14 cellular contexts compared by ENCODE assay signal in genomic region chr3:141371882-141372281, GRCh38. TPM values are rescaled to one million over a fixed set of nuclear protein-coding genes. Genes with fewer than 3 reads are reported as not detected.
A peak's percentile ranks its signal among the peaks of the same experiment; 100 is the strongest.
DNase-seq lines count a peak whose midpoint lies in the region; ATAC-seq and TF ChIP-seq lines count a peak whose summit lies in the region.
"Had no signal": no experiment of that assay in that cellular context is flagged by ENCODE, and none has a peak within 500 bp of the region (broad histone marks: within the 10 kb centered on the region; RNA-seq: fewer than 3 reads in every experiment).

No MANE protein-coding gene starts in this region.

- no peaks in the 10 kb centered on the region for H3K27me3 ChIP-seq in sigmoid colon
- H3K27me3 ChIP-seq: gastrocnemius medialis, neural progenitor cell had no signal

- peak; percentile 22 for ATAC-seq in activated CD8-positive, alpha-beta T cell treated with anti-CD3 and anti-CD28 coated beads for 36 hours
- ATAC-seq in activated CD8-positive, alpha-beta T cell treated with anti-CD3 and anti-CD28 coated beads, Interleukin-2, amount 10 ng/mL, durations not matched to agents 7 days and 5 days, result no peak
- ATAC-seq in GM19463 (IDR thresholded peaks at IDR 0.05; ENCODE audit: unreplicated experiment), result peak; percentile 49
- peak; percentile 62 for ATAC-seq in HG03175 (IDR thresholded peaks at IDR 0.05; ENCODE audit: unreplicated experiment)
- ATAC-seq: gastrocnemius medialis had no signal

- no peaks in the 10 kb centered on the region for H3K36me3 Mint-ChIP-seq in activated CD8-positive, alpha-beta T cell treated with anti-CD3 and anti-CD28 coated beads for 36 hours (ENCODE audit: low read depth)
- no peaks in the 10 kb centered on the region for H3K36me3 Mint-ChIP-seq in activated CD8-positive, alpha-beta T cell treated with anti-CD3 and anti-CD28 coated beads, Interleukin-2, amount 10 ng/mL, durations not matched to agents 7 days and 5 days (ENCODE audit: low read depth)

- no peaks in the 10 kb centered on the region for H3K27me3 Mint-ChIP-seq in activated CD8-positive, alpha-beta T cell treated with anti-CD3 and anti-CD28 coated beads for 36 hours
- H3K27me3 Mint-ChIP-seq in activated CD8-positive, alpha-beta T cell treated with anti-CD3 and anti-CD28 coated beads, Interleukin-2, amount 10 ng/mL, durations not matched to agents 7 days and 5 days (ENCODE audit: low read depth), result no peaks in the 10 kb centered on the region
- H3K27me3 Mint-ChIP-seq: central memory CD8-positive, alpha-beta T cell had no signal

- no peaks in the 10 kb centered on the region for H3K9me3 ChIP-seq in sigmoid colon
- H3K9me3 ChIP-seq: Caco-2, gastrocnemius medialis had no signal

- no peaks in the 10 kb centered on the region for H3K36me3 ChIP-seq in sigmoid colon
- H3K36me3 ChIP-seq: gastrocnemius medialis, neural progenitor cell had no signal

- H3K27ac ChIP-seq in sigmoid colon, result no peak overlapping the region
- H3K27ac ChIP-seq: gastrocnemius medialis, neural progenitor cell had no signal

- intact Hi-C loops in activated CD8-positive, alpha-beta T cell treated with anti-CD3 and anti-CD28 coated beads for 36 hours (cut with micrococcal nuclease), result no loop called here
- intact Hi-C loops in sigmoid colon (cut with DNase I), result no loop called here

- peak overlapping the region; percentile 60 for H3K27ac Mint-ChIP-seq in activated CD8-positive, alpha-beta T cell treated with anti-CD3 and anti-CD28 coated beads for 36 hours
- H3K27ac Mint-ChIP-seq in activated CD8-positive, alpha-beta T cell treated with anti-CD3 and anti-CD28 coated beads, Interleukin-2, amount 10 ng/mL, durations not matched to agents 7 days and 5 days, result no peak overlapping the region

- no peak for TF ChIP-seq CTCF in activated CD8-positive, alpha-beta T cell treated with anti-CD3 and anti-CD28 coated beads for 36 hours (IDR thresholded peaks at IDR 0.05)
- TF ChIP-seq CTCF in sigmoid colon (IDR thresholded peaks at IDR 0.05), result no peak

- no peaks in the 10 kb centered on the region for H3K9me3 Mint-ChIP-seq in activated CD8-positive, alpha-beta T cell treated with anti-CD3 and anti-CD28 coated beads for 36 hours
- no peaks in the 10 kb centered on the region for H3K9me3 Mint-ChIP-seq in activated CD8-positive, alpha-beta T cell treated with anti-CD3 and anti-CD28 coated beads, Interleukin-2, amount 10 ng/mL, durations not matched to agents 7 days and 5 days (ENCODE audit: insufficient read depth)
- H3K9me3 Mint-ChIP-seq: central memory CD8-positive, alpha-beta T cell; neural progenitor cell had no signal

- no peak for TF ChIP-seq EP300 in sigmoid colon (IDR thresholded peaks at IDR 0.05)

- no peak overlapping the region for H3K4me3 ChIP-seq in sigmoid colon
- H3K4me3 ChIP-seq: neural progenitor cell had no signal

- POLR2A ChIA-PET in activated CD8-positive, alpha-beta T cell treated with anti-CD3 and anti-CD28 coated beads for 36 hours (lab: Charles Lee), result interaction anchor here (1.0 to 2.3 kb wide), 5 partner anchors 9 to 65 kb away, joined by 3 to 7 read pairs (median 4); no protein-coding TSS in a partner anchor
- POLR2A ChIA-PET in activated CD8-positive, alpha-beta T cell treated with anti-CD3 and anti-CD28 coated beads, Interleukin-2, amount 10 ng/mL, durations not matched to agents 7 days and 5 days (lab: Charles Lee), result interaction anchor here (1.2 kb wide), 1 partner anchor 9 kb away, joined by 3 read pairs; no protein-coding TSS in a partner anchor

- peaks cover 0 to 32% (median 32%) of the 10 kb centered on the region in 4 donors for H3K4me1 ChIP-seq in sigmoid colon

- no peak overlapping the region for H3K4me3 Mint-ChIP-seq in activated CD8-positive, alpha-beta T cell treated with anti-CD3 and anti-CD28 coated beads for 36 hours
- H3K4me3 Mint-ChIP-seq in activated CD8-positive, alpha-beta T cell treated with anti-CD3 and anti-CD28 coated beads, Interleukin-2, amount 10 ng/mL, durations not matched to agents 7 days and 5 days, result no peak overlapping the region
- H3K4me3 Mint-ChIP-seq: central memory CD8-positive, alpha-beta T cell; neural progenitor cell had no signal

- no peak for TF ChIP-seq POLR2A in sigmoid colon (IDR thresholded peaks at IDR 0.05)

- CTCF ChIA-PET in activated CD8-positive, alpha-beta T cell treated with anti-CD3 and anti-CD28 coated beads for 36 hours (lab: Charles Lee), result interaction anchor here (0.9 to 5.3 kb wide), 7 partner anchors 11 to 82 kb away, joined by 4 to 56 read pairs (median 14); no protein-coding TSS in a partner anchor
- CTCF ChIA-PET in activated CD8-positive, alpha-beta T cell treated with anti-CD3 and anti-CD28 coated beads, Interleukin-2, amount 10 ng/mL, durations not matched to agents 7 days and 5 days (lab: Charles Lee), result interaction anchor here (1.0 to 5.2 kb wide), 8 partner anchors 11 to 83 kb away, joined by 3 to 48 read pairs (median 8); no protein-coding TSS in a partner anchor

- peaks cover 62% of the 10 kb centered on the region for H3K4me1 Mint-ChIP-seq in activated CD8-positive, alpha-beta T cell treated with anti-CD3 and anti-CD28 coated beads for 36 hours (ENCODE audit: low read depth)
- H3K4me1 Mint-ChIP-seq in activated CD8-positive, alpha-beta T cell treated with anti-CD3 and anti-CD28 coated beads, Interleukin-2, amount 10 ng/mL, durations not matched to agents 7 days and 5 days (ENCODE audit: low read depth), result peaks cover 40% of the 10 kb centered on the region

- DNase-seq in activated CD8-positive, alpha-beta T cell treated with anti-CD3 and anti-CD28 coated beads for 36 hours, result peak; percentile 37
- DNase-seq in activated CD8-positive, alpha-beta T cell treated with anti-CD3 and anti-CD28 coated beads, Interleukin-2, amount 10 ng/mL, durations not matched to agents 7 days and 5 days, result no peak
- DNase-seq in mucosa of gallbladder (ENCODE audit: low spot score) (peak; percentile 60), GM19240 (ENCODE audit: insufficient read length, low spot score) (no peak), DMS53 treated with DMSO at 0.1 percent for 48 hours (lab: John Stamatoyannopoulos, UW; ENCODE audit: unreplicated experiment) (no peak), sigmoid colon (no peak)
- DNase-seq: ACHN; activated CD8-positive, alpha-beta memory T cell treated with anti-CD3 and anti-CD28 coated beads, Interleukin-2, amount 50 U/mL, for 4 hours; Caco-2; gastrocnemius medialis had no signal

RNA-seq across cellular contexts. Expression of gene ZBTB38, which starts 3.6 kb away (rescaled TPM):
- 10 to 100 TPM; 20.4 to 21.2 TPM for total RNA-seq in activated CD8-positive, alpha-beta T cell treated with anti-CD3 and anti-CD28 coated beads for 36 hours
- 10 to 100 TPM; 27.8 to 29.6 TPM for total RNA-seq in activated CD8-positive, alpha-beta T cell treated with anti-CD3 and anti-CD28 coated beads, Interleukin-2, amount 10 ng/mL, durations not matched to agents 7 days and 5 days
- total RNA-seq in mucosa of gallbladder (159 TPM), sigmoid colon (100 to 1,000 TPM; 150 to 178 (median 155) TPM)
- 10 to 100 TPM; 16.8 to 23.1 (median 19.9) TPM for polyA plus RNA-seq in sigmoid colon

Comparison
In these comparisons a context has a peak if more than half of its experiments do, and no peak if none do; other contexts are left out.
1. DNase-seq: peak in activated CD8-positive, alpha-beta T cell treated with anti-CD3 and anti-CD28 coated beads for 36 hours (single experiment) and mucosa of gallbladder (single experiment); none in activated CD8-positive, alpha-beta T cell treated with anti-CD3 and anti-CD28 coated beads, Interleukin-2, amount 10 ng/mL, durations not matched to agents 7 days and 5 days (single experiment), GM19240 (single experiment), DMS53 treated with DMSO at 0.1 percent for 48 hours (single experiment) and sigmoid colon (single experiment).